Comparison of ENCODE assay signal across 1 cellular context in the genomic region with DNA sequence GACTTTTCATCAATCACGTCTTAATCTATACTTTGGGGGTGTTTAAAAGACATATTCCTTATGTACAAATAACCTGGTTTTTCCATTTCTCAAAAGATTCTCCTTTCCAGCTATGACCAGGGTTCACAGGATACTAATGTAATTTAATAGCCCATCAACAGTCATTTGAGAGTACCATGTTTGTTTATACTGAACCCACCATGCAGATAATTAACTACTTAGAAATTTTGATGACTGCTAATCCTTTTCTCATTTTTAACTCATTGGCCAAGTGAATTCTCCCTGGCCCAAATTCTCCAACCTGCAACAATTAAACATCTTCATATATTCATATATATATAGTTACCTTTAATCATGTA.
TF ChIP-seq lines count a peak whose summit lies in the region.

No MANE protein-coding gene starts in this region.

TF ChIP-seq in IMR-90, 13 proteins besides CTCF, POLR2A, EP300 and RAD21 (continued from another document):
- TF ChIP-seq, protein P1, sequence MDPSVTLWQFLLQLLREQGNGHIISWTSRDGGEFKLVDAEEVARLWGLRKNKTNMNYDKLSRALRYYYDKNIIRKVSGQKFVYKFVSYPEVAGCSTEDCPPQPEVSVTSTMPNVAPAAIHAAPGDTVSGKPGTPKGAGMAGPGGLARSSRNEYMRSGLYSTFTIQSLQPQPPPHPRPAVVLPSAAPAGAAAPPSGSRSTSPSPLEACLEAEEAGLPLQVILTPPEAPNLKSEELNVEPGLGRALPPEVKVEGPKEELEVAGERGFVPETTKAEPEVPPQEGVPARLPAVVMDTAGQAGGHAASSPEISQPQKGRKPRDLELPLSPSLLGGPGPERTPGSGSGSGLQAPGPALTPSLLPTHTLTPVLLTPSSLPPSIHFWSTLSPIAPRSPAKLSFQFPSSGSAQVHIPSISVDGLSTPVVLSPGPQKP (IDR thresholded peaks at IDR 0.05; ENCODE audit: borderline replicate concordance, low read depth, low read length), result no peak
- TF ChIP-seq FOS (IDR thresholded peaks at IDR 0.05; ENCODE audit: low read depth, low read length), result no peak
- no peak for TF ChIP-seq MAZ (IDR thresholded peaks at IDR 0.05; ENCODE audit: borderline replicate concordance, low read depth, low read length)
- no peak for TF ChIP-seq CEBPB (IDR thresholded peaks at IDR 0.05; ENCODE audit: low read depth, low read length)
- no peak for TF ChIP-seq SMC3 (IDR thresholded peaks at IDR 0.05; ENCODE audit: low read depth, low read length)
- TF ChIP-seq, protein P2, sequence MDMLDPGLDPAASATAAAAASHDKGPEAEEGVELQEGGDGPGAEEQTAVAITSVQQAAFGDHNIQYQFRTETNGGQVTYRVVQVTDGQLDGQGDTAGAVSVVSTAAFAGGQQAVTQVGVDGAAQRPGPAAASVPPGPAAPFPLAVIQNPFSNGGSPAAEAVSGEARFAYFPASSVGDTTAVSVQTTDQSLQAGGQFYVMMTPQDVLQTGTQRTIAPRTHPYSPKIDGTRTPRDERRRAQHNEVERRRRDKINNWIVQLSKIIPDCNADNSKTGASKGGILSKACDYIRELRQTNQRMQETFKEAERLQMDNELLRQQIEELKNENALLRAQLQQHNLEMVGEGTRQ (IDR thresholded peaks at IDR 0.05; ENCODE audit: low read depth, low read length), result no peak
- TF ChIP-seq BHLHE40 (IDR thresholded peaks at IDR 0.05; ENCODE audit: low read depth, low read length), result no peak
- TF ChIP-seq CHD1 (IDR thresholded peaks at IDR 0.05; ENCODE audit: low read depth, low read length), result no peak
- TF ChIP-seq RCOR1 (IDR thresholded peaks at IDR 0.05; ENCODE audit: insufficient replicate concordance, low read length), result no peak
- no peak for TF ChIP-seq MXI1 (IDR thresholded peaks at IDR 0.05; ENCODE audit: borderline replicate concordance, low read depth, low read length)
- no peak for TF ChIP-seq MAFK (IDR thresholded peaks at IDR 0.05; ENCODE audit: low read depth, low read length)
- no peak for TF ChIP-seq NFE2L2 (IDR thresholded peaks at IDR 0.05; ENCODE audit: low read depth, low read length)
